Comparison of ENCODE assay signal across 8 cellular contexts in genomic region chr2:47177042-47177565, GRCh38. TPM values are rescaled to one million over a fixed set of nuclear protein-coding genes. Genes with fewer than 3 reads are reported as not detected.
DNase-seq lines count a peak whose midpoint lies in the region; ATAC-seq and TF ChIP-seq lines count a peak whose summit lies in the region.

No MANE protein-coding gene starts in this region.

- no peaks in the 10 kb centered on the region for H3K27me3 Mint-ChIP-seq in stimulated activated naive CD8-positive, alpha-beta T cell treated with anti-CD3 and anti-CD28 coated beads, Interleukin-15, amount 100 ng/mL, for 72 hours

- peak overlapping the region; percentile 93 to 98 for H3K4me3 Mint-ChIP-seq in stimulated activated naive CD8-positive, alpha-beta T cell treated with anti-CD3 and anti-CD28 coated beads, Interleukin-15, amount 100 ng/mL, for 72 hours

- peak overlapping the region; percentile 26 to 91; a peak in 3 of 4 replicates for H3K4me3 ChIP-seq in DND-41 (ENCODE audit: low read depth in 1 of 2, low read length in 2 of 2)
- H3K4me3 ChIP-seq in HAP-1 = peak overlapping the region; percentile 98
- peak overlapping the region; percentile 100 for H3K4me3 ChIP-seq in WERI-Rb-1 (ENCODE audit: low read depth, low read length)
- H3K4me3 ChIP-seq in hepatocyte = peak overlapping the region; percentile 32

- H3K9ac ChIP-seq in DND-41 (ENCODE audit: low read depth, low read length) = peak overlapping the region; percentile 95

- H3K27me3 ChIP-seq in DND-41 (ENCODE audit: insufficient read depth, low read length, poor library complexity) (no peaks in the 10 kb centered on the region), HAP-1 (ENCODE audit: low read depth) (no peaks in the 10 kb centered on the region), WERI-Rb-1 (ENCODE audit: insufficient read depth, low read depth, severe bottlenecking) (no peaks in the 10 kb centered on the region), hepatocyte (no peaks in the 10 kb centered on the region)

- peak overlapping the region; percentile 93 for H2AFZ ChIP-seq in DND-41 (ENCODE audit: low read depth, low read length)
- H2AFZ ChIP-seq in hepatocyte = peak overlapping the region; percentile 78

- no peak for DNase-seq in DND-41
- no peak for DNase-seq in HAP-1 (ENCODE audit: low spot score in 2 of 2)
- no peak for DNase-seq in WERI-Rb-1
- DNase-seq in hepatocyte (ENCODE audit: low spot score) = no peak
- no peak for DNase-seq in stimulated activated naive CD8-positive, alpha-beta T cell treated with anti-CD3 and anti-CD28 coated beads, Interleukin-15, amount 100 ng/mL, for 72 hours
- no peak for DNase-seq in NCI-H2029 treated with DMSO at 0.1 percent for 48 hours (lab: John Stamatoyannopoulos, UW)
- DNase-seq in activated CD8-positive, alpha-beta memory T cell treated with anti-CD3 and anti-CD28 coated beads, Interleukin-2, amount 50 U/mL, for 4 hours = no peak

- H3K4me2 ChIP-seq in DND-41 (ENCODE audit: insufficient read depth, low read length) (peak overlapping the region; percentile 69), hepatocyte (peak overlapping the region; percentile 78)

- peaks cover 34% of the 10 kb centered on the region for H4K20me1 ChIP-seq in DND-41 (ENCODE audit: insufficient read depth, low read length)
- H4K20me1 ChIP-seq in hepatocyte (ENCODE audit: insufficient read depth, poor library complexity, severe bottlenecking) = peaks cover 33% of the 10 kb centered on the region

- no peaks in the 10 kb centered on the region for H3K9me3 Mint-ChIP-seq in stimulated activated naive CD8-positive, alpha-beta T cell treated with anti-CD3 and anti-CD28 coated beads, Interleukin-15, amount 100 ng/mL, for 72 hours

- ATAC-seq in DND-41 (ENCODE audit: insufficient read depth, low read depth) (no peak), HG02870 (IDR thresholded peaks at IDR 0.05; ENCODE audit: unreplicated experiment) (no peak)
- ATAC-seq in stimulated activated naive CD8-positive, alpha-beta T cell treated with anti-CD3 and anti-CD28 coated beads, Interleukin-15, amount 100 ng/mL, for 72 hours = no peak

- H3K27ac Mint-ChIP-seq in stimulated activated naive CD8-positive, alpha-beta T cell treated with anti-CD3 and anti-CD28 coated beads, Interleukin-15, amount 100 ng/mL, for 72 hours = peak overlapping the region; percentile 99 to 100

- H3K9me3 ChIP-seq in DND-41 (ENCODE audit: insufficient read depth, low read length, severe bottlenecking) (no peaks in the 10 kb centered on the region), HAP-1 (no peaks in the 10 kb centered on the region), WERI-Rb-1 (ENCODE audit: severe bottlenecking) (no peaks in the 10 kb centered on the region), hepatocyte (ENCODE audit: low read depth) (no peaks in the 10 kb centered on the region)

- TF ChIP-seq CTCF in DND-41 (IDR thresholded peaks at IDR 0.05; ENCODE audit: borderline replicate concordance, extremely low read depth, low read length, poor library complexity, severe bottlenecking) = no peak
- no peak for TF ChIP-seq CTCF in WERI-Rb-1 (IDR thresholded peaks at IDR 0.05; ENCODE audit: low read depth, low read length)
- no peak for TF ChIP-seq CTCF in hepatocyte (IDR thresholded peaks at IDR 0.05; ENCODE audit: poor library complexity)

- 28% methylated on average over 16 of the region's 16 CpGs for WGBS in hepatocyte (ENCODE audit: low lambda C conversion rate, missing lambda C conversion rate)

- H3K79me2 ChIP-seq in DND-41 (ENCODE audit: insufficient read depth, low read length) = peaks cover 47% of the 10 kb centered on the region
- peaks cover 41% of the 10 kb centered on the region for H3K79me2 ChIP-seq in hepatocyte

- H3K36me3 ChIP-seq in DND-41 (ENCODE audit: insufficient read depth, low read length) (peaks cover 31% of the 10 kb centered on the region), HAP-1 (replicated peaks) (peaks cover 17% of the 10 kb centered on the region), WERI-Rb-1 (peaks cover 35% of the 10 kb centered on the region), hepatocyte (replicated peaks; ENCODE audit: insufficient read depth, low read depth) (no peaks in the 10 kb centered on the region)

- H3K27ac ChIP-seq in DND-41 (ENCODE audit: low read length) (peak overlapping the region; percentile 99), WERI-Rb-1 (peak overlapping the region; percentile 100), hepatocyte (peak overlapping the region; percentile 98)

- H3K4me1 Mint-ChIP-seq in stimulated activated naive CD8-positive, alpha-beta T cell treated with anti-CD3 and anti-CD28 coated beads, Interleukin-15, amount 100 ng/mL, for 72 hours = peaks cover 52% of the 10 kb centered on the region

- H3K9me2 ChIP-seq in hepatocyte (replicated peaks; ENCODE audit: insufficient read depth) = no peaks in the 10 kb centered on the region

- in situ Hi-C loops in HAP-1 (cut with MboI; ENCODE audit: low sequenced_read_pairs) = no loop called here

- peaks cover 40% of the 10 kb centered on the region for H3K4me1 ChIP-seq in DND-41 (ENCODE audit: insufficient read depth, low read length)
- peaks cover 31% of the 10 kb centered on the region for H3K4me1 ChIP-seq in HAP-1
- peaks cover 11% of the 10 kb centered on the region for H3K4me1 ChIP-seq in hepatocyte (ENCODE audit: insufficient read depth)

RNA-seq across cellular contexts. Expression of gene CALM2, which starts 0.8 kb away (rescaled TPM):
- total RNA-seq in hepatocyte = 705 and 910 TPM in 2 replicates
- 1,204 and 1,284 TPM in 2 replicates for polyA plus RNA-seq in hepatocyte

RNA-seq across cellular contexts. Expression of gene STPG4, which starts 22.0 kb away (rescaled TPM):
- total RNA-seq in hepatocyte = 0.72 TPM in 1 of 2 replicates, not detected in the other
- 0.19 TPM in 1 of 2 replicates, not detected in the other for polyA plus RNA-seq in hepatocyte

Comparison
In these comparisons a context has a peak if more than half of its experiments do, and no peak if none do; other contexts are left out.
1. H3K4me3 ChIP-seq: peak in every context shown above with its lines; median percentile 100 in WERI-Rb-1; 98 in HAP-1; 58 in DND-41; 32 in hepatocyte.